ENCODE assay signal across 8 cellular contexts in genomic region chr3:72255736-72256559, GRCh38.
A peak's percentile ranks its signal among the peaks of the same experiment; 100 is the strongest.
DNase-seq lines count a peak whose midpoint lies in the region; ATAC-seq and TF ChIP-seq lines count a peak whose summit lies in the region.

No MANE protein-coding gene starts in this region.

- H3K36me3 Mint-ChIP-seq in activated CD4-positive, alpha-beta memory T cell treated with anti-CD3 and anti-CD28 coated beads, Interleukin-2, amount 10 ng/mL, durations not matched to agents 7 days and 5 days (ENCODE audit: low read depth), result peaks cover 3% of the 10 kb centered on the region
- peaks cover 3 to 6% of the 10 kb centered on the region in 2 donors for H3K36me3 Mint-ChIP-seq in stimulated activated naive B cell treated with anti-CD40 and anti-IgM and Interleukin-4, amounts not matched to agents 10 μg/mL and 1 μg/mL and 100 μg/mL, for 72 hours
- no peaks in the 10 kb centered on the region for H3K36me3 Mint-ChIP-seq in glutamatergic neuron (ENCODE audit: unreplicated experiment)

- ATAC-seq in left ventricle myocardium superior (peak; percentile 85), GM18873 (IDR thresholded peaks at IDR 0.05; ENCODE audit: low FRiP score, unreplicated experiment) (no peak), HG03025 (IDR thresholded peaks at IDR 0.05; ENCODE audit: low FRiP score, unreplicated experiment) (no peak)
- peak; percentile 52 to 56 for ATAC-seq in stimulated activated naive B cell treated with anti-CD40 and anti-IgM and Interleukin-4, amounts not matched to agents 10 μg/mL and 1 μg/mL and 100 μg/mL, for 72 hours (replicated peaks)

- intact Hi-C loops in left ventricle myocardium superior (cut with micrococcal nuclease), result no loop called here

- no peak overlapping the region for H3K4me3 Mint-ChIP-seq in activated CD4-positive, alpha-beta memory T cell treated with anti-CD3 and anti-CD28 coated beads, Interleukin-2, amount 10 ng/mL, durations not matched to agents 7 days and 5 days
- H3K4me3 Mint-ChIP-seq in stimulated activated naive B cell treated with anti-CD40 and anti-IgM and Interleukin-4, amounts not matched to agents 10 μg/mL and 1 μg/mL and 100 μg/mL, for 72 hours, result peak overlapping the region; percentile 40 to 51
- H3K4me3 Mint-ChIP-seq in glutamatergic neuron (ENCODE audit: unreplicated experiment), result no peak overlapping the region

- TF ChIP-seq CTCF in GM12865 (IDR thresholded peaks at IDR 0.05; ENCODE audit: insufficient read depth, low read depth, low read length, missing control alignments) (no peak), glutamatergic neuron (IDR thresholded peaks at IDR 0.05; ENCODE audit: partially characterized antibody, unreplicated experiment) (no peak)

- H3K27ac Mint-ChIP-seq in activated CD4-positive, alpha-beta memory T cell treated with anti-CD3 and anti-CD28 coated beads, Interleukin-2, amount 10 ng/mL, durations not matched to agents 7 days and 5 days, result no peak overlapping the region
- no peak overlapping the region for H3K27ac Mint-ChIP-seq in stimulated activated naive B cell treated with anti-CD40 and anti-IgM and Interleukin-4, amounts not matched to agents 10 μg/mL and 1 μg/mL and 100 μg/mL, for 72 hours
- no peak overlapping the region for H3K27ac Mint-ChIP-seq in glutamatergic neuron (ENCODE audit: unreplicated experiment)

- H3K4me3 ChIP-seq in GM12865 (ENCODE audit: low read depth, low read length), result no peak overlapping the region

- peaks cover 4% of the 10 kb centered on the region for H3K9me3 Mint-ChIP-seq in activated CD4-positive, alpha-beta memory T cell treated with anti-CD3 and anti-CD28 coated beads, Interleukin-2, amount 10 ng/mL, durations not matched to agents 7 days and 5 days
- H3K9me3 Mint-ChIP-seq in stimulated activated naive B cell treated with anti-CD40 and anti-IgM and Interleukin-4, amounts not matched to agents 10 μg/mL and 1 μg/mL and 100 μg/mL, for 72 hours, result peaks cover 3 to 10% of the 10 kb centered on the region in 2 donors
- H3K9me3 Mint-ChIP-seq in glutamatergic neuron (ENCODE audit: unreplicated experiment), result peaks cover 6% of the 10 kb centered on the region

- H3K27me3 Mint-ChIP-seq in activated CD4-positive, alpha-beta memory T cell treated with anti-CD3 and anti-CD28 coated beads, Interleukin-2, amount 10 ng/mL, durations not matched to agents 7 days and 5 days, result peaks cover 12% of the 10 kb centered on the region
- H3K27me3 Mint-ChIP-seq in stimulated activated naive B cell treated with anti-CD40 and anti-IgM and Interleukin-4, amounts not matched to agents 10 μg/mL and 1 μg/mL and 100 μg/mL, for 72 hours, result peaks cover 8 to 35% of the 10 kb centered on the region in 2 donors
- H3K27me3 Mint-ChIP-seq in glutamatergic neuron (ENCODE audit: unreplicated experiment), result peaks cover 4% of the 10 kb centered on the region

- peaks cover 18% of the 10 kb centered on the region for H3K4me1 Mint-ChIP-seq in activated CD4-positive, alpha-beta memory T cell treated with anti-CD3 and anti-CD28 coated beads, Interleukin-2, amount 10 ng/mL, durations not matched to agents 7 days and 5 days
- peaks cover 42 to 63% of the 10 kb centered on the region in 2 donors for H3K4me1 Mint-ChIP-seq in stimulated activated naive B cell treated with anti-CD40 and anti-IgM and Interleukin-4, amounts not matched to agents 10 μg/mL and 1 μg/mL and 100 μg/mL, for 72 hours
- peaks cover 20% of the 10 kb centered on the region for H3K4me1 Mint-ChIP-seq in glutamatergic neuron (ENCODE audit: low read depth, unreplicated experiment)

- POLR2A ChIA-PET in activated CD4-positive, alpha-beta memory T cell treated with anti-CD3 and anti-CD28 coated beads, Interleukin-2, amount 10 ng/mL, durations not matched to agents 7 days and 5 days (lab: Charles Lee), result no interaction called here

- DNase-seq in GM12865 (ENCODE audit: low read depth), result peak; percentile 57
- DNase-seq in NCI-H128 (lab: John Stamatoyannopoulos, UW; ENCODE audit: unreplicated experiment), result peak; percentile 46
- peak; percentile 20 for DNase-seq in activated CD4-positive, alpha-beta memory T cell treated with anti-CD3 and anti-CD28 coated beads, Interleukin-2, amount 10 ng/mL, durations not matched to agents 7 days and 5 days
- peak; percentile 71 for DNase-seq in left ventricle myocardium superior
- DNase-seq in stimulated activated naive B cell treated with anti-CD40 and anti-IgM and Interleukin-4, amounts not matched to agents 10 μg/mL and 1 μg/mL and 100 μg/mL, for 72 hours, result no peak
- DNase-seq in glutamatergic neuron, result no peak

- CTCF ChIA-PET in activated CD4-positive, alpha-beta memory T cell treated with anti-CD3 and anti-CD28 coated beads, Interleukin-2, amount 10 ng/mL, durations not matched to agents 7 days and 5 days (lab: Charles Lee), result no interaction called here

Comparison
In these comparisons a context has a peak if more than half of its experiments do, and no peak if none do; other contexts are left out.
1. DNase-seq: peak in GM12865 (single experiment), NCI-H128 (single experiment), activated CD4-positive, alpha-beta memory T cell treated with anti-CD3 and anti-CD28 coated beads, Interleukin-2, amount 10 ng/mL, durations not matched to agents 7 days and 5 days (single experiment) and left ventricle myocardium superior (single experiment); none in stimulated activated naive B cell treated with anti-CD40 and anti-IgM and Interleukin-4, amounts not matched to agents 10 μg/mL and 1 μg/mL and 100 μg/mL, for 72 hours (single experiment) and glutamatergic neuron (single experiment).
2. H3K4me3 Mint-ChIP-seq: peak in stimulated activated naive B cell treated with anti-CD40 and anti-IgM and Interleukin-4, amounts not matched to agents 10 μg/mL and 1 μg/mL and 100 μg/mL, for 72 hours (2 of 2); none in activated CD4-positive, alpha-beta memory T cell treated with anti-CD3 and anti-CD28 coated beads, Interleukin-2, amount 10 ng/mL, durations not matched to agents 7 days and 5 days (single experiment) and glutamatergic neuron (single experiment).
3. ATAC-seq: peak in left ventricle myocardium superior (single experiment) and stimulated activated naive B cell treated with anti-CD40 and anti-IgM and Interleukin-4, amounts not matched to agents 10 μg/mL and 1 μg/mL and 100 μg/mL, for 72 hours (2 of 2); none in GM18873 (single experiment) and HG03025 (single experiment).